In the genomic region with DNA sequence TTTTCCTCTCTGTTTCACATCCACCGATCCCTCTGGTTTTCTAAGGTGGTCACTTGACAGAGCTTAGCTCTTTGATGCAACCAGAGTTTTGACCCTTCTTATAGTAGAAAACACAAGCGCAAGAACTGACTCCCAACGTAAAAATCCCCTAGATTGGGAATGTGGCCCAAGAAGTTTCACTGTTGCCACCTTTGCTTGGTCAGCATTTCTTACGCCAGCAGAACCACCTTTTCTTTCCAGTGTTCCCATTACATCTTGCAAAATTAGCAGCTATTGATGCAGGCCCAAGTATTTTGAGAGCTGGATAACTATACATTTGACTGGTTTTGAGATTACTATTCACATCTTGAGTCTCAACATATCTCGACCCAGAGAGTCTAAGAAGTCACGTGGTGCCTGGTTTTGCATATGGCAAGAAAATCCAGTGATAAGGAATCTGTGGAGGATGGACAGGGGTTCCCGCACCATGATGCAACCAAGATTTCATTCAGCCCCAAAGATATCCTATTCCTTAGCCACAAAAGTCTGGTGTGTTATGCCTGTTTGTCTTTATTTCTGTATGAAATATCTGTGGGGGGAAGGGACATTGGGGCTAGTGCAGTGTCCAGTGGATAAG, we compare ENCODE assay signal across 31 cellular contexts.
"Had no signal": no experiment of that assay in that cellular context is flagged by ENCODE, and none has a peak within 500 bp of the region (broad histone marks: within the 10 kb centered on the region; RNA-seq: fewer than 3 reads in every experiment).

No MANE protein-coding gene starts in this region.

- H3K4me1 ChIP-seq: adrenal gland, ascending aorta, breast epithelium, colonic mucosa, esophagus squamous epithelium, gastroesophageal sphincter, heart right ventricle had no signal

- H3K27me3 ChIP-seq: ascending aorta, breast epithelium, colonic mucosa had no signal

- H3K27ac ChIP-seq: adrenal gland, ascending aorta, breast epithelium, cardiac muscle cell, colonic mucosa, epithelial cell of prostate, esophagus squamous epithelium, gastroesophageal sphincter, heart right ventricle, VCaP had no signal

- H3K9me3 ChIP-seq: adrenal gland, ascending aorta, breast epithelium, colonic mucosa, esophagus squamous epithelium had no signal

- DNase-seq: activated CD4-positive, alpha-beta memory T cell treated with anti-CD3 and anti-CD28 coated beads, Interleukin-2, amount 10 ng/mL, durations not matched to agents 7 days and 5 days; activated CD4-positive, alpha-beta T cell treated with anti-CD3 and anti-CD28 coated beads for 1 hour; activated CD4-positive, alpha-beta T cell treated with anti-CD3 and anti-CD28 coated beads for 4 hours; activated CD4-positive, alpha-beta T cell treated with anti-CD3 and anti-CD28 coated beads, Interleukin-2, amount 10 ng/mL, durations not matched to agents 7 days and 5 days; activated CD4-positive, alpha-beta T cell treated with anti-CD3 and anti-CD28 coated beads, Interleukin-2, amount 50 U/mL, for 4 hours; activated CD8-positive, alpha-beta memory T cell treated with anti-CD3 and anti-CD28 coated beads, Interleukin-2, amount 50 U/mL, for 48 hours; activated gamma-delta T cell; activated naive CD4-positive, alpha-beta T cell; activated naive CD8-positive, alpha-beta T cell treated with anti-CD3 and anti-CD28 coated beads for 36 hours; activated naive CD8-positive, alpha-beta T cell treated with anti-CD3 and anti-CD28 coated beads, Interleukin-2, amount 50 U/mL, for 24 hours; activated T-cell treated with anti-CD3 and anti-CD28 coated beads for 4 hours; activated T-cell treated with anti-CD3 and anti-CD28 coated beads, Interleukin-2, amount 50 U/mL, for 24 hours; activated T-cell treated with anti-CD3 and anti-CD28 coated beads, Interleukin-2, amount 50 U/mL, for 72 hours; adrenal gland; central memory CD4-positive, alpha-beta T cell; cerebellar nuclear complex; colonic mucosa; effector CD8-positive, alpha-beta T cell; esophagus squamous epithelium; foreskin melanocyte; heart right ventricle; T-helper 2 cell had no signal

- H3K36me3 ChIP-seq: adrenal gland, ascending aorta, breast epithelium, cardiac muscle cell, colonic mucosa, esophagus squamous epithelium, gastroesophageal sphincter, heart right ventricle had no signal

- ATAC-seq: activated naive CD8-positive, alpha-beta T cell treated with anti-CD3 and anti-CD28 coated beads, Interleukin-2, amount 50 U/mL, for 24 hours; activated T-cell treated with anti-CD3 and anti-CD28 coated beads, Interleukin-2, amount 50 U/mL, for 72 hours; gastroesophageal sphincter; heart right ventricle; WTC11 had no signal

- FAIRE-seq: endometrium, endothelial cell of umbilical vein had no signal

- H3K4me3 ChIP-seq: adrenal gland, ascending aorta, breast epithelium, cardiac muscle cell, colonic mucosa, esophagus squamous epithelium, gastroesophageal sphincter, heart right ventricle had no signal
